In the genomic region with DNA sequence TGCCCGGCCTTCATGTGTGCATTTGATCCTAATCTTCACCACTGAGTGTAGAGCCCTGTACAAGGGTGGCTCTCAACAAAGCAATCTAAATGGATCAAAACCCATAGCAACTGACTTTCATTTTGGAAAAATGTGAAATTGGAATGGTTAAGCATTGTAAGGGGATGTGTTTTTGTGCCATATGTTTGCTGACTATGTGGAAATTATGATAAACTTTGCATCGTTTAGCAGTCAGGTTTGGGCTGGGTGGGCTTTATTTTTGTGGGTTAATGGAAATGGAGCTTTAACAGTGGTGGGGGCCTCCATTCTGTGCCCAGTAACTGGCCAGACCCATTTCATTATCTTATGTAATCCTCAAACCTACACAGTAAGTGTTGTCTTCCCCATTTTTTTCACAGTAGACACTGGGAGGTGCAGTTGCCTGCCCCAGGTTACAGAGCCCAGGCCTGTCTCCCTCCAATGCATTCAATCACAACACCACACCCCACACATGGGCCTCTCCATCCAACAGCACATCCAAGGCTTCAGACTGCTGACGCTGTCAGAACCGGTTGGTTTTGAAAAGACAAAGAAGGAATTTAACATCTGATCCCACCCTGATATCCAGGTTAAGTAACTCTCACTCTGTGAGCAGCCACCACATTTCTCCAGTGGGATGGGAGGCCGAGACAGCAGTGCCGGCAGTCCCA, we compare ENCODE assay signal across 13 cellular contexts.
DNase-seq lines count a peak whose midpoint lies in the region; ATAC-seq and TF ChIP-seq lines count a peak whose summit lies in the region.
"Had no signal": no experiment of that assay in that cellular context is flagged by ENCODE, and none has a peak within 500 bp of the region (broad histone marks: within the 10 kb centered on the region; RNA-seq: fewer than 3 reads in every experiment).

No MANE protein-coding gene starts in this region.

- no peak overlapping the region for H3K27ac ChIP-seq in esophagus muscularis mucosa (replicated peaks in 1 of 4)
- H3K27ac ChIP-seq in lung (ENCODE audit: low read depth in 1 of 2, low read length in 1 of 2): peak overlapping the region in 1 of 2 donors; percentile 58
- peak overlapping the region; percentile 58 for H3K27ac ChIP-seq in upper lobe of right lung
- no peak overlapping the region for H3K27ac ChIP-seq in foreskin keratinocyte

- H3K9me3 ChIP-seq in esophagus muscularis mucosa (no peaks in the 10 kb centered on the region), lung (ENCODE audit: control insufficient read depth in 2 of 2, insufficient read depth in 1 of 2, low read length in 1 of 2) (no peaks in the 10 kb centered on the region), upper lobe of right lung (no peaks in the 10 kb centered on the region)

- TF ChIP-seq EP300 in esophagus muscularis mucosa (IDR thresholded peaks at IDR 0.05): no peak

- H3K4me1 ChIP-seq in esophagus muscularis mucosa (peaks cover 0 to 7% (median 0%) of the 10 kb centered on the region in 4 donors), lung (ENCODE audit: control insufficient read depth in 2 of 2, insufficient read depth in 2 of 2, low read length in 2 of 2) (peaks cover 0 to 27% of the 10 kb centered on the region in 2 donors), upper lobe of right lung (peaks cover 45% of the 10 kb centered on the region), foreskin keratinocyte (no peaks in the 10 kb centered on the region)

- no peaks in the 10 kb centered on the region for H3K27me3 ChIP-seq in esophagus muscularis mucosa
- no peaks in the 10 kb centered on the region for H3K27me3 ChIP-seq in lung (ENCODE audit: control insufficient read depth, insufficient read depth)
- no peaks in the 10 kb centered on the region for H3K27me3 ChIP-seq in upper lobe of right lung
- no peaks in the 10 kb centered on the region for H3K27me3 ChIP-seq in foreskin keratinocyte

- intact Hi-C loops in esophagus muscularis mucosa (cut with DNase I) (no loop called here), upper lobe of right lung (cut with DNase I) (no loop called here)

- DNase-seq in NB4 (ENCODE audit: low read depth) (peak; percentile 12), esophagus muscularis mucosa (ENCODE audit: extremely low spot score) (peak; percentile 78), lung (ENCODE audit: low spot score) (no peak), upper lobe of right lung (no peak), T-helper 2 cell (no peak), foreskin keratinocyte (no peak), dermis blood vessel endothelial cell (no peak)
- DNase-seq: COR-L47, DND-41, GDM1, H9 had no signal

- H3K36me3 ChIP-seq in esophagus muscularis mucosa: peaks cover 0 to 18% (median 8%) of the 10 kb centered on the region in 4 donors
- H3K36me3 ChIP-seq in lung (ENCODE audit: control insufficient read depth in 2 of 2, insufficient read depth in 2 of 2, low read length in 2 of 2): no peaks in the 10 kb centered on the region
- no peaks in the 10 kb centered on the region for H3K36me3 ChIP-seq in upper lobe of right lung

- TF ChIP-seq POLR2A in NB4 (IDR thresholded peaks at IDR 0.05; ENCODE audit: extremely low read depth, insufficient read length) (no peak), esophagus muscularis mucosa (IDR thresholded peaks at IDR 0.05; ENCODE audit: low read depth) (no peak)

- no peak overlapping the region for H3K4me3 ChIP-seq in NB4 (ENCODE audit: low read depth, low read length)
- no peak overlapping the region for H3K4me3 ChIP-seq in esophagus muscularis mucosa
- H3K4me3 ChIP-seq in lung: no peak overlapping the region
- no peak overlapping the region for H3K4me3 ChIP-seq in upper lobe of right lung
- H3K4me3 ChIP-seq: GM23338 had no signal

- ATAC-seq in lung (ENCODE audit: insufficient read depth, low FRiP score): peak; percentile 22
- peak; percentile 7 for ATAC-seq in upper lobe of right lung
- ATAC-seq in foreskin keratinocyte: no peak
- ATAC-seq: CD8-positive, alpha-beta T cell had no signal

- TF ChIP-seq CTCF in NB4 (IDR thresholded peaks at IDR 0.05; ENCODE audit: low read depth, low read length): no peak
- TF ChIP-seq CTCF in esophagus muscularis mucosa (IDR thresholded peaks at IDR 0.05): no peak
- no peak for TF ChIP-seq CTCF in lung (IDR thresholded peaks at IDR 0.05; ENCODE audit: control extremely low read depth, extremely low read depth)
- no peak for TF ChIP-seq CTCF in upper lobe of right lung (IDR thresholded peaks at IDR 0.05)
- no peak for TF ChIP-seq CTCF in foreskin keratinocyte (conservative IDR thresholded peaks at IDR 0.05)

- WGBS in esophagus muscularis mucosa: 92% methylated on average over 6 of the region's 6 CpGs
- WGBS in lung, 2 donors: 75 to 88% methylated on average over 6 of the region's 6 CpGs

Comparison
In these comparisons a context has a peak if more than half of its experiments do, and no peak if none do; other contexts are left out.
1. DNase-seq: peak in NB4 (single experiment) and esophagus muscularis mucosa (single experiment); none in lung (single experiment), upper lobe of right lung (single experiment), T-helper 2 cell (0 of 5), foreskin keratinocyte (0 of 2) and dermis blood vessel endothelial cell (single experiment).